Comparison of ENCODE assay signal across 28 cellular contexts in genomic region chr7:54072710-54073109, GRCh38.
"Had no signal": no experiment of that assay in that cellular context is flagged by ENCODE, and none has a peak within 500 bp of the region (broad histone marks: within the 10 kb centered on the region; RNA-seq: fewer than 3 reads in every experiment).

No MANE protein-coding gene starts in this region.

- DNase-seq: hypothalamus; immature natural killer cell; kidney; left colon; left ventricle myocardium inferior; mesendoderm; naive B cell; natural killer cell; nephron progenitor cell; occipital lobe; retina; right cardiac atrium; sigmoid colon; small intestine; spleen; stimulated activated CD4-positive, alpha-beta T cell treated with anti-CD3 and anti-CD28 coated beads, Interleukin-4, amount 100 ng/mL, for 24 hours; stimulated activated naive CD4-positive, alpha-beta T cell; tibial artery; trophoblast cell; upper lobe of right lung had no signal

- H2AFZ ChIP-seq: neural progenitor cell, parathyroid adenoma had no signal

- H3K27me3 ChIP-seq: neural progenitor cell, neutrophil, sigmoid colon, spleen, suprapubic skin, tibial artery, upper lobe of right lung had no signal

- H3K27ac ChIP-seq: left ventricle myocardium inferior, neural progenitor cell, neutrophil, parathyroid adenoma, prostate gland, sigmoid colon, spleen, suprapubic skin, thoracic aorta, tibial artery, upper lobe of right lung had no signal

- H3K4me2 ChIP-seq: neural progenitor cell had no signal

- H3K36me3 ChIP-seq: left ventricle myocardium inferior, neural progenitor cell, neutrophil, prostate gland, sigmoid colon, spleen, suprapubic skin, thoracic aorta, tibial artery, upper lobe of right lung had no signal

- H3K4me3 ChIP-seq: left ventricle myocardium inferior, lung, neural progenitor cell, prostate gland, sigmoid colon, spleen, suprapubic skin, thoracic aorta, tibial artery, upper lobe of right lung had no signal

- H3K9me3 ChIP-seq: left ventricle myocardium inferior, neutrophil, prostate gland, sigmoid colon, suprapubic skin, thoracic aorta, tibial artery, upper lobe of right lung had no signal

- H3K9ac ChIP-seq: neural progenitor cell, parathyroid adenoma had no signal

- ATAC-seq: left colon; natural killer cell; right cardiac atrium; stimulated activated effector memory CD8-positive, alpha-beta T cell treated with anti-CD3 and anti-CD28 coated beads, Interleukin-12 subunit alpha, Interleukin-12 subunit beta, amount 100 ng/mL, for 72 hours; upper lobe of right lung had no signal

- H3K4me1 ChIP-seq: left ventricle myocardium inferior, neural progenitor cell, prostate gland, sigmoid colon, spleen, suprapubic skin, tibial artery, upper lobe of right lung had no signal
